8 cellular contexts compared by ENCODE assay signal in genomic region chr3:53299611-53300023, GRCh38. TPM values are rescaled to one million over a fixed set of nuclear protein-coding genes. Genes with fewer than 3 reads are reported as not detected.
DNase-seq lines count a peak whose midpoint lies in the region; ATAC-seq and TF ChIP-seq lines count a peak whose summit lies in the region.
"Not testable (repeated sequence)": the region's sequence is repeated elsewhere in the genome, so short reads cannot be mapped to it uniquely, and the experiment has no call there.

No MANE protein-coding gene starts in this region.

- ATAC-seq in WTC11: peak; percentile 70

- not testable (repeated sequence) for TF ChIP-seq EP300 in Ishikawa (IDR thresholded peaks at IDR 0.05; ENCODE audit: borderline replicate concordance)

- intact Hi-C loops in dorsolateral prefrontal cortex (cut with DNase I): loop anchor here (2.0 to 5.0 kb wide), 3 partner anchors 48 to 413 kb away; partner anchors contain the start of gene DCP1A (in 1 of the 2)

- peak; percentile 83 for TF ChIP-seq RAD21 in Ishikawa (IDR thresholded peaks at IDR 0.05; ENCODE audit: low read depth)

- in situ Hi-C loops in ACHN (cut with HindIII; ENCODE audit: low pct_ligation_motif_present, low pct_unique_long_range_greater_than_20kb, low sequenced_read_pairs): not testable (repeated sequence)

- DNase-seq in ACHN (peak; percentile 55), GM12865 (ENCODE audit: low read depth) (peak; percentile 47), NCI-H82 (lab: John Stamatoyannopoulos, UW) (peak; percentile 50), immature natural killer cell (peak; percentile 35 to 46 (median 37))
- DNase-seq in WTC11 (ENCODE audit: low spot score); dorsolateral prefrontal cortex; progenitor cell of endocrine pancreas (ENCODE audit: low spot score, unreplicated experiment): not testable (repeated sequence)

- peak; percentile 73 for TF ChIP-seq CTCF in GM12865 (IDR thresholded peaks at IDR 0.05; ENCODE audit: insufficient read depth, low read depth, low read length, missing control alignments)
- TF ChIP-seq CTCF in WTC11 (IDR thresholded peaks at IDR 0.05): peak; percentile 71
- TF ChIP-seq CTCF in dorsolateral prefrontal cortex (IDR thresholded peaks at IDR 0.05 in 54 of 56, conservative IDR thresholded peaks at IDR 0.05 in 2 of 56; ENCODE audit: low read depth in 1 of 56, partially characterized antibody in 56 of 56): peak; percentile 78 to 98 (median 92)
- peak; percentile 92 for TF ChIP-seq CTCF in progenitor cell of endocrine pancreas (IDR thresholded peaks at IDR 0.05; ENCODE audit: unreplicated experiment)

- POLR2A ChIA-PET in WTC11 (lab: Charles Lee): not testable (repeated sequence)

- CTCF ChIA-PET in WTC11 (lab: Charles Lee): interaction anchor here (0.6 to 1.3 kb wide), 7 partner anchors 10 to 79 kb away, joined by 3 to 8 read pairs (median 4); no protein-coding TSS in a partner anchor

- peak overlapping the region in 19 of 59 donors; percentile 2 to 70 (median 35) for H3K27ac ChIP-seq in dorsolateral prefrontal cortex

- H3K9me3 Mint-ChIP-seq in WTC11; immature natural killer cell; progenitor cell of endocrine pancreas (ENCODE audit: low read depth): not testable (repeated sequence)

- not testable (repeated sequence) for H3K27me3 Mint-ChIP-seq in WTC11 (ENCODE audit: low read depth); immature natural killer cell (ENCODE audit: low read depth in 3 of 3); progenitor cell of endocrine pancreas

- not testable (repeated sequence) for H3K4me3 Mint-ChIP-seq in WTC11; immature natural killer cell; progenitor cell of endocrine pancreas (ENCODE audit: low read depth)

- H3K4me1 Mint-ChIP-seq in WTC11; immature natural killer cell; progenitor cell of endocrine pancreas (ENCODE audit: low read depth): not testable (repeated sequence)

- H3K36me3 Mint-ChIP-seq in WTC11 (peaks cover 24% of the 10 kb centered on the region), immature natural killer cell (peaks cover 3 to 21% (median 5%) of the 10 kb centered on the region in 3 donors), progenitor cell of endocrine pancreas (ENCODE audit: insufficient read depth) (peaks cover 15% of the 10 kb centered on the region)

- not testable (repeated sequence) for H3K4me3 ChIP-seq in GM12865 (ENCODE audit: low read depth, low read length); dorsolateral prefrontal cortex

- H3K27ac Mint-ChIP-seq in WTC11 (peak overlapping the region; percentile 37; the same call in 1 of the 2 replicates), progenitor cell of endocrine pancreas (peak overlapping the region; percentile 90)
- not testable (repeated sequence) for H3K27ac Mint-ChIP-seq in immature natural killer cell

- H3K27me3 ChIP-seq in dorsolateral prefrontal cortex: not testable (repeated sequence)

TF ChIP-seq in Ishikawa, 13 proteins besides CTCF, POLR2A, EP300 and RAD21:
- TF ChIP-seq CEBPB (IDR thresholded peaks at IDR 0.05): 0 out of 2 replicates have a peak, but pooled peaks have one; percentile 42

RNA-seq across cellular contexts. Expression of gene TKT, which starts 43.8 kb away (rescaled TPM):
- total RNA-seq in WTC11 (2021) (1,040 to 1,222 TPM (median 1,204 TPM) in 3 replicates), dorsolateral prefrontal cortex (100 to 1,000 TPM; 130 to 245 (median 170) TPM), progenitor cell of endocrine pancreas (250 and 259 TPM in 2 replicates)
- 10 to 100 TPM; 52.6 to 75.2 (median 69.3) TPM for polyA plus RNA-seq in immature natural killer cell

RNA-seq across cellular contexts. Expression of gene DCP1A, which starts 47.7 kb away (rescaled TPM):
- 16.4 to 19.1 TPM (median 17.4 TPM) in 3 replicates for total RNA-seq in WTC11 (2021)
- total RNA-seq in dorsolateral prefrontal cortex: 10 to 100 TPM; 13.7 to 30.8 (median 21.9) TPM
- polyA plus RNA-seq in immature natural killer cell: 10 to 100 TPM; 36.9 to 80.1 (median 51.8) TPM
- 33.8 and 38.3 TPM in 2 replicates for total RNA-seq in progenitor cell of endocrine pancreas
